9 cellular contexts compared by ENCODE assay signal in the genomic region with DNA sequence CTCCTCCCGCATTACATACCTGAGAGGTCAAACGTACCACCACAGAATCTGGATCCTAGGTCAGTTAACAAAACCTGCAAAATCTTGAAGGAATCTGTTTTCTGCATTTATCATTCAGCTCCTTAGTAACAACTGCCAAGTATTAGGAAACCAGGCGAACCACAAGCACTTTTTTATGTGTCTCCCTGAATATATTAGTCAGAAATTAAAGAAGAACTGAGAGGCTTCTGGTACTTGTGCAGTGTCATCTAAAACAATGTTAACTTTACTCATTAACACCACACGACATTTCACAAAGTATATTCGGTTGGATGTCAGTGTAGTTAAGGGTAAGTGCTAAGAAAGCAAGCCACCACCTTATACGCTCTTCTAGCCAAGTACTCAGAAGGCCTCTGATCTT. TPM values are rescaled to one million over a fixed set of nuclear protein-coding genes. Genes with fewer than 3 reads are reported as not detected.
DNase-seq lines count a peak whose midpoint lies in the region; ATAC-seq and TF ChIP-seq lines count a peak whose summit lies in the region.
"Had no signal": no experiment of that assay in that cellular context is flagged by ENCODE, and none has a peak within 500 bp of the region (broad histone marks: within the 10 kb centered on the region; RNA-seq: fewer than 3 reads in every experiment).

No MANE protein-coding gene starts in this region.

- H3K9me3 ChIP-seq in ES-I3 (ENCODE audit: control insufficient read depth, insufficient read depth, low read length) (no peaks in the 10 kb centered on the region), Panc1 (ENCODE audit: control insufficient read depth, insufficient read depth, low read depth, low read length) (no peaks in the 10 kb centered on the region), esophagus muscularis mucosa (no peaks in the 10 kb centered on the region), sigmoid colon (no peaks in the 10 kb centered on the region)
- H3K9me3 ChIP-seq: pancreas had no signal

- 0 out of 2 replicates have a peak overlapping the region, but pooled peaks have one; percentile 25 for H3K27ac ChIP-seq in Panc1 (ENCODE audit: low read length)
- peak overlapping the region; percentile 92 to 97 (median 94) for H3K27ac ChIP-seq in esophagus muscularis mucosa (replicated peaks in 1 of 4)
- peak overlapping the region; percentile 93 for H3K27ac ChIP-seq in sigmoid colon

- ATAC-seq in Panc1: no peak
- ATAC-seq: pancreas had no signal

- intact Hi-C loops in Panc1 (cut with micrococcal nuclease; ENCODE audit: unreplicated experiment): no loop called here
- intact Hi-C loops in esophagus muscularis mucosa (cut with DNase I): no loop called here
- intact Hi-C loops in sigmoid colon (cut with DNase I): loop anchor here (10.0 kb wide), 2 partner anchors 99 to 241 kb away; no protein-coding TSS in a partner anchor

- WGBS in esophagus muscularis mucosa: 34% methylated on average over 6 of the region's 6 CpGs
- 56 to 64% methylated on average over 6 of the region's 6 CpGs for WGBS in sigmoid colon, 2 donors

- H3K36me3 ChIP-seq in ES-I3 (ENCODE audit: insufficient read depth, low read length) (no peaks in the 10 kb centered on the region), Panc1 (ENCODE audit: control insufficient read depth, insufficient read depth, low read length) (peaks cover 2% of the 10 kb centered on the region; the same call in 1 of the 2 replicates), esophagus muscularis mucosa (no peaks in the 10 kb centered on the region), sigmoid colon (no peaks in the 10 kb centered on the region), H7 (replicated peaks; ENCODE audit: control insufficient read depth, insufficient read depth, low read length) (no peaks in the 10 kb centered on the region)
- H3K36me3 ChIP-seq: pancreas had no signal

- TF ChIP-seq POLR2A in esophagus muscularis mucosa (IDR thresholded peaks at IDR 0.05; ENCODE audit: low read depth): no peak
- no peak for TF ChIP-seq POLR2A in sigmoid colon (IDR thresholded peaks at IDR 0.05)

- peak overlapping the region in 1 of 2 experiments; percentile 91; a peak in 1 of 4 replicates for H3K4me3 ChIP-seq in Panc1 (ENCODE audit: low read depth in 2 of 2, low read length in 2 of 2)
- H3K4me3 ChIP-seq in esophagus muscularis mucosa: peak overlapping the region; percentile 86 to 99 (median 90)
- peak overlapping the region in 3 of 4 donors; percentile 67 to 96 (median 79) for H3K4me3 ChIP-seq in sigmoid colon
- no peak overlapping the region for H3K4me3 ChIP-seq in H7 (ENCODE audit: insufficient read depth, low read depth, low read length)

- CTCF ChIA-PET in Panc1 (lab: Charles Lee): no interaction called here

- TF ChIP-seq CTCF in Panc1 (IDR thresholded peaks at IDR 0.05): no peak
- TF ChIP-seq CTCF in esophagus muscularis mucosa (IDR thresholded peaks at IDR 0.05): no peak
- no peak for TF ChIP-seq CTCF in sigmoid colon (IDR thresholded peaks at IDR 0.05)

- TF ChIP-seq EP300 in esophagus muscularis mucosa (IDR thresholded peaks at IDR 0.05): no peak
- TF ChIP-seq EP300 in sigmoid colon (IDR thresholded peaks at IDR 0.05): no peak

- DNase-seq in Panc1 (ENCODE audit: low read depth, low spot score) (no peak), esophagus muscularis mucosa (ENCODE audit: extremely low spot score) (no peak), sigmoid colon (no peak), H7 (no peak), cerebellar nuclear complex (lab: John Stamatoyannopoulos, UW) (no peak), SIG-M5 treated with dmso at 0.1 percent for 504 hours (lab: John Stamatoyannopoulos, UW; ENCODE audit: unreplicated experiment) (no peak)
- DNase-seq in activated CD4-positive, alpha-beta T cell treated with anti-CD3 and anti-CD28 coated beads, Interleukin-2, amount 50 U/mL, for 1 hour: no peak
- DNase-seq: pancreas had no signal

- H3K27me3 ChIP-seq in Panc1 (ENCODE audit: control insufficient read depth, insufficient read depth, low read length): no peaks in the 10 kb centered on the region
- H3K27me3 ChIP-seq in esophagus muscularis mucosa: no peaks in the 10 kb centered on the region
- no peaks in the 10 kb centered on the region for H3K27me3 ChIP-seq in sigmoid colon
- H3K27me3 ChIP-seq in H7 (ENCODE audit: control insufficient read depth, insufficient read depth, low read length): no peaks in the 10 kb centered on the region
- H3K27me3 ChIP-seq: pancreas had no signal

- H3K4me1 ChIP-seq in ES-I3 (ENCODE audit: insufficient read depth, low read length) (peaks cover 6% of the 10 kb centered on the region), Panc1 (ENCODE audit: control insufficient read depth, insufficient read depth, low read length) (peaks cover 32% of the 10 kb centered on the region), esophagus muscularis mucosa (peaks cover 32 to 82% (median 81%) of the 10 kb centered on the region in 4 donors), sigmoid colon (peaks cover 0 to 80% (median 62%) of the 10 kb centered on the region in 4 donors)

- BruUV-seq in Panc1 (replicated peaks; lab: Mats Ljungman, UMichigan): TSS peak; percentile 74

- H3K9ac ChIP-seq in ES-I3 (ENCODE audit: low read depth, low read length): peak overlapping the region; percentile 78; the same call in 1 of the 2 replicates

- POLR2A ChIA-PET in Panc1 (lab: Charles Lee): no interaction called here

- in situ Hi-C loops in Panc1 (cut with HindIII; ENCODE audit: low pct_unique_long_range_greater_than_20kb, low sequenced_read_pairs): no loop called here

RNA-seq across cellular contexts. Expression of a gene that starts 2.5 kb away (rescaled TPM):
- total RNA-seq in Panc1 (2021; ENCODE audit: unreplicated experiment): 48.7 TPM
- polyA plus RNA-seq in Panc1 (2012; ENCODE audit: insufficient read length): 17.2 TPM
- total RNA-seq in esophagus muscularis mucosa: 10 to 100 TPM; 41.4 to 71.0 (median 57.2) TPM
- 10 to 100 TPM; 59.2 to 97.5 (median 62.2) TPM for total RNA-seq in sigmoid colon
- polyA plus RNA-seq in sigmoid colon: 10 to 100 TPM; 12.6 to 23.5 (median 19.4) TPM
- total RNA-seq in H7 (2014; rRNA removed; shearing (Covaris generic)): 22.0 and 27.7 TPM in 2 replicates

Comparison
In these comparisons a context has a peak if more than half of its experiments do, and no peak if none do; other contexts are left out.
1. H3K27ac ChIP-seq: peak in every context shown above with its lines; median percentile 94 in esophagus muscularis mucosa; 93 in sigmoid colon; 25 in Panc1.